In the genomic region with DNA sequence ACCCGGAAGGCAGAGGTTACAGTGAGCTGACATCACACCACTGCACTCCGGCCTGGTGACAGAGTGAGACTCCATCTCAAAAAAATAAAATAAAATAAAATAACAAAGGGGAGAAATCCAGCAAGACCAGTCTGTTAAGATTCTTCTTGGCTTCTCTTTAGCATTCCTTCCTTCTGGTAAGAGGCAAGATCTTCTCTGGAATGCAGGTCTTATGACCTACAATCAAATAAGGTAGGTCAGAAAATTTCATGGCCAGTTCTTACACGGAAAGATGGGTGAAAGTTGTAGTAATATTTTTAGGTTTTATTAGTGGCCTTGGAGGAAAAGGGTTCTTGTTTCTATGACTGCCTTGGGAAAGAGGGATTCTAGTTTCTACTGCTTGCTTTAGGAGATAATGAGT, we compare ENCODE assay signal across 16 cellular contexts.
A peak's percentile ranks its signal among the peaks of the same experiment; 100 is the strongest.
DNase-seq lines count a peak whose midpoint lies in the region; TF ChIP-seq lines count a peak whose summit lies in the region.
"Had no signal": no experiment of that assay in that cellular context is flagged by ENCODE, and none has a peak within 500 bp of the region (broad histone marks: within the 10 kb centered on the region; RNA-seq: fewer than 3 reads in every experiment).

No MANE protein-coding gene starts in this region.

- peaks cover 18% of the 10 kb centered on the region for H3K4me1 ChIP-seq in Caco-2
- H3K4me1 ChIP-seq in HUES6 (ENCODE audit: control insufficient read depth, insufficient read depth, low read length), result 0 out of 2 replicates have a peak, but pooled peaks cover 3% of the 10 kb centered on the region
- peaks cover 3 to 4% of the 10 kb centered on the region in 2 experiments for H3K4me1 ChIP-seq in trophoblast cell (ENCODE audit: control insufficient read depth in 1 of 2, insufficient read depth in 2 of 2, low read length in 2 of 2)

- peak overlapping the region; percentile 58 for H2BK12ac ChIP-seq in trophoblast cell (ENCODE audit: low read length)

- peak overlapping the region; percentile 99 for H2BK120ac ChIP-seq in trophoblast cell (ENCODE audit: insufficient read depth, low read length, poor library complexity)

- H2AK5ac ChIP-seq in trophoblast cell (ENCODE audit: low read length), result no peak overlapping the region

- H4K8ac ChIP-seq in trophoblast cell (ENCODE audit: low read depth, low read length), result peak overlapping the region; percentile 38

- H3K4ac ChIP-seq in trophoblast cell (ENCODE audit: low read depth, low read length), result no peak overlapping the region

- H3K4me3 ChIP-seq in Caco-2 (ENCODE audit: low read depth, low read length) (no peak overlapping the region), HUES6 (ENCODE audit: low read depth, low read length) (no peak overlapping the region), trophoblast cell (ENCODE audit: low read depth, low read length) (no peak overlapping the region), WERI-Rb-1 (ENCODE audit: low read depth, low read length) (no peak overlapping the region)

- no peak overlapping the region for H2AFZ ChIP-seq in trophoblast cell (ENCODE audit: insufficient read depth, low read length, poor library complexity)

- H3K4me3 Mint-ChIP-seq in Caco-2 (ENCODE audit: unreplicated experiment), result peak overlapping the region; percentile 60

- H3K27ac Mint-ChIP-seq in Caco-2 (ENCODE audit: unreplicated experiment), result peak overlapping the region; percentile 96

- H3K9me3 ChIP-seq in Caco-2 (no peaks in the 10 kb centered on the region), HUES6 (ENCODE audit: control insufficient read depth, insufficient read depth, low read depth, low read length) (no peaks in the 10 kb centered on the region), trophoblast cell (ENCODE audit: insufficient read depth, low read depth, low read length) (no peaks in the 10 kb centered on the region), WERI-Rb-1 (ENCODE audit: severe bottlenecking) (no peaks in the 10 kb centered on the region)

- H3K4me1 Mint-ChIP-seq in Caco-2 (ENCODE audit: low read depth, unreplicated experiment), result peaks cover 20% of the 10 kb centered on the region

- no peaks in the 10 kb centered on the region for H3K79me2 ChIP-seq in trophoblast cell (ENCODE audit: control insufficient read depth, insufficient read depth, low read length, poor library complexity)

- H3K18ac ChIP-seq in trophoblast cell (ENCODE audit: low read length), result no peak overlapping the region

- no TSS peak for BruUV-seq in Caco-2 (replicated peaks; lab: Mats Ljungman, UMichigan)

- peaks cover 14% of the 10 kb centered on the region for H3K79me1 ChIP-seq in trophoblast cell (ENCODE audit: low read length)

- H3K4me2 ChIP-seq in trophoblast cell (ENCODE audit: low read length), result no peak overlapping the region

- no peak overlapping the region for H3K14ac ChIP-seq in trophoblast cell (ENCODE audit: low read length)

- H3K9ac ChIP-seq in HUES6 (ENCODE audit: low read length), result no peak overlapping the region
- H3K9ac ChIP-seq in trophoblast cell (ENCODE audit: low read length), result no peak overlapping the region

- H3K27me3 ChIP-seq in Caco-2 (replicated peaks; ENCODE audit: control insufficient read depth, insufficient read depth, low read length) (no peaks in the 10 kb centered on the region), HUES6 (ENCODE audit: control insufficient read depth, insufficient read depth, low read length) (no peaks in the 10 kb centered on the region), trophoblast cell (ENCODE audit: insufficient read depth, low read length) (no peaks in the 10 kb centered on the region), WERI-Rb-1 (ENCODE audit: insufficient read depth, low read depth, severe bottlenecking) (no peaks in the 10 kb centered on the region)

- no peak for TF ChIP-seq CTCF in Caco-2 (IDR thresholded peaks at IDR 0.05; ENCODE audit: insufficient read depth in 1 of 2, low read depth in 1 of 2, low read length in 1 of 2, severe bottlenecking in 1 of 2, unreplicated experiment in 1 of 2)
- no peak for TF ChIP-seq CTCF in WERI-Rb-1 (IDR thresholded peaks at IDR 0.05; ENCODE audit: low read depth, low read length)

- intact Hi-C loops in Caco-2 (cut with micrococcal nuclease; ENCODE audit: unreplicated experiment), result loop anchor here (1.0 kb wide), 2 partner anchors 89 to 105 kb away; no protein-coding TSS in a partner anchor

- H2BK5ac ChIP-seq in trophoblast cell (ENCODE audit: low read depth, low read length, poor library complexity), result peak overlapping the region; percentile 88

- CTCF ChIA-PET in Caco-2 (lab: Charles Lee), result interaction anchor here (0.6 kb wide), 1 partner anchor 103 kb away, joined by 3 read pairs; no protein-coding TSS in a partner anchor

- POLR2A ChIA-PET in Caco-2 (lab: Charles Lee), result no interaction called here

- no peaks in the 10 kb centered on the region for H3K27me3 Mint-ChIP-seq in Caco-2 (ENCODE audit: insufficient read depth, unreplicated experiment)

- peak overlapping the region; percentile 67 for H3K27ac ChIP-seq in HUES6 (ENCODE audit: low read depth, low read length)
- peak overlapping the region; percentile 63 for H3K27ac ChIP-seq in epithelial cell of prostate
- peak overlapping the region; percentile 99 for H3K27ac ChIP-seq in trophoblast cell (ENCODE audit: low read depth, low read length)
- H3K27ac ChIP-seq in WERI-Rb-1, result no peak overlapping the region

- H3K36me3 Mint-ChIP-seq in Caco-2 (ENCODE audit: insufficient read depth, unreplicated experiment), result peaks cover 6% of the 10 kb centered on the region

- peaks cover 18% of the 10 kb centered on the region for H3K9me3 Mint-ChIP-seq in Caco-2 (ENCODE audit: unreplicated experiment)

- H4K12ac ChIP-seq in trophoblast cell (ENCODE audit: low read depth, low read length), result no peak overlapping the region

- no peak overlapping the region for H4K91ac ChIP-seq in trophoblast cell (ENCODE audit: low read depth, low read length)

- H3K36me3 ChIP-seq in Caco-2 (ENCODE audit: control insufficient read depth, insufficient read depth, low read length) (no peaks in the 10 kb centered on the region), HUES6 (ENCODE audit: control insufficient read depth, insufficient read depth, low read length) (no peaks in the 10 kb centered on the region), trophoblast cell (ENCODE audit: control insufficient read depth in 1 of 2, insufficient read depth in 2 of 2, low read length in 2 of 2) (no peaks in the 10 kb centered on the region), WERI-Rb-1 (no peaks in the 10 kb centered on the region)

- WGBS in trophoblast cell (ENCODE audit: extremely low coverage, insufficient coverage, insufficient read length), result no CpG with 5 or more reads among the region's 3 CpGs

- no peak overlapping the region for H3K23ac ChIP-seq in trophoblast cell (ENCODE audit: low read length)

- DNase-seq in Caco-2 (peak in 1 of 2 experiments; percentile 51), epithelial cell of prostate (ENCODE audit: low read depth, low spot score) (peak; percentile 16), trophoblast cell (peak; percentile 4 to 85), NCI-H82 (lab: John Stamatoyannopoulos, UW) (no peak), WERI-Rb-1 (no peak), NCI-H2107 (lab: John Stamatoyannopoulos, UW) (no peak)
- DNase-seq: C1 segment of cervical spinal cord, EL, IMR-90, Kasumi-1, MM.1S, NCI-H1092 treated with DMSO at 0.1 percent for 48 hours, NCI-H1694 treated with DMSO at 0.1 percent for 48 hours, NCI-H446, NCI-H69 had no signal

Comparison
In these comparisons a context has a peak if more than half of its experiments do, and no peak if none do; other contexts are left out.
1. DNase-seq: peak in epithelial cell of prostate (single experiment) and trophoblast cell (2 of 2); none in NCI-H82 (single experiment), WERI-Rb-1 (single experiment) and NCI-H2107 (single experiment).